In genomic region chr1:44675186-44675585, GRCh38 we compare ENCODE assay signal across 10 cellular contexts. TPM values are rescaled to one million over a fixed set of nuclear protein-coding genes. Genes with fewer than 3 reads are reported as not detected.
DNase-seq lines count a peak whose midpoint lies in the region; ATAC-seq, FAIRE-seq and TF ChIP-seq lines count a peak whose summit lies in the region.
"Had no signal": no experiment of that assay in that cellular context is flagged by ENCODE, and none has a peak within 500 bp of the region (broad histone marks: within the 10 kb centered on the region; RNA-seq: fewer than 3 reads in every experiment).

No MANE protein-coding gene starts in this region.

- no peaks in the 10 kb centered on the region for H3K9me3 ChIP-seq in iPS-18a (ENCODE audit: control insufficient read depth, low read depth, low read length)
- no peaks in the 10 kb centered on the region for H3K9me3 ChIP-seq in small intestine (ENCODE audit: control insufficient read depth, low read depth)

- H3K9me3 Mint-ChIP-seq in WTC11: no peaks in the 10 kb centered on the region

- WGBS in small intestine, 3 donors: 89 to 93% (median 91%) methylated on average over 7 of the region's 7 CpGs

- CTCF ChIA-PET in WTC11 (lab: Charles Lee): interaction anchor here (1.4 to 5.0 kb wide), 5 partner anchors 23 to 639 kb away, joined by 4 to 42 read pairs (median 6); no protein-coding TSS in a partner anchor

- no peak overlapping the region for H3K27ac ChIP-seq in iPS-18a (ENCODE audit: low read length)
- H3K27ac ChIP-seq in small intestine (ENCODE audit: low read depth in 1 of 2, low read length in 1 of 2): peak overlapping the region; percentile 93 to 97

- FAIRE-seq in small intestine (lab: Jason Lieb, UNC): no peak
- FAIRE-seq in RCC 7860 (lab: Jason Lieb, UNC): no peak

- peak overlapping the region; percentile 92 for H3K4me3 Mint-ChIP-seq in WTC11

- TF ChIP-seq CTCF in GM12875 (IDR thresholded peaks at IDR 0.05; ENCODE audit: borderline replicate concordance, insufficient read depth, low read depth, low read length): no peak
- TF ChIP-seq CTCF in WTC11 (IDR thresholded peaks at IDR 0.05): no peak

- no peak overlapping the region for H3K9ac ChIP-seq in iPS-18a (ENCODE audit: low read length)

- 0 out of 2 replicates have a peak, but pooled peaks cover 5% of the 10 kb centered on the region for H3K36me3 Mint-ChIP-seq in WTC11

- POLR2A ChIA-PET in WTC11 (lab: Charles Lee): no interaction called here

- H3K4me3 ChIP-seq in GM12875 (ENCODE audit: low read depth, low read length) (peak overlapping the region; percentile 63), iPS-18a (ENCODE audit: low read length) (peak overlapping the region; percentile 93), small intestine (ENCODE audit: low read depth in 1 of 2, low read length in 2 of 2) (no peak overlapping the region)

- no peaks in the 10 kb centered on the region for H3K36me3 ChIP-seq in iPS-18a (ENCODE audit: control insufficient read depth, low read depth, low read length)
- no peaks in the 10 kb centered on the region for H3K36me3 ChIP-seq in small intestine (ENCODE audit: control insufficient read depth in 2 of 2, insufficient read depth in 2 of 2, low read length in 2 of 2)

- H3K27ac Mint-ChIP-seq in WTC11: peak overlapping the region; percentile 55; the same call in 1 of the 2 replicates

- H3K27me3 ChIP-seq in iPS-18a (ENCODE audit: control insufficient read depth, insufficient read depth, low read length) (no peaks in the 10 kb centered on the region), small intestine (ENCODE audit: control insufficient read depth in 2 of 2, insufficient read depth in 2 of 2, low read length in 2 of 2) (no peaks in the 10 kb centered on the region)

- ATAC-seq in WTC11 (no peak), HG03378 (IDR thresholded peaks at IDR 0.05; ENCODE audit: unreplicated experiment) (no peak)

- H3K4me1 Mint-ChIP-seq in WTC11: peaks cover 23% of the 10 kb centered on the region

- DNase-seq in WTC11 (ENCODE audit: low spot score): no peak
- DNase-seq in small intestine: no peak
- DNase-seq in RCC 7860 (ENCODE audit: low spot score): no peak
- no peak for DNase-seq in NCI-H2171 treated with DMSO at 0.1 percent for 48 hours (lab: John Stamatoyannopoulos, UW)
- DNase-seq in 8988T: no peak

- H3K4me1 ChIP-seq in iPS-18a (ENCODE audit: control insufficient read depth, low read depth, low read length) (peaks cover 14% of the 10 kb centered on the region), small intestine (ENCODE audit: control insufficient read depth in 2 of 2, insufficient read depth in 1 of 2, low read depth in 1 of 2, low read length in 1 of 2) (peaks cover 11 to 14% of the 10 kb centered on the region in 2 donors)

- no peaks in the 10 kb centered on the region for H3K27me3 Mint-ChIP-seq in WTC11 (ENCODE audit: low read depth)

TF ChIP-seq in WTC11, 78 proteins besides CTCF, POLR2A, EP300 and RAD21:
- TF ChIP-seq ETV6 (CRISPR knock-in tag; IDR thresholded peaks at IDR 0.05) (no peak), USF2 (CRISPR knock-in tag; IDR thresholded peaks at IDR 0.05) (no peak), MAX (CRISPR knock-in tag; IDR thresholded peaks at IDR 0.05) (no peak)

RNA-seq across cellular contexts. Expression of gene ARMH1, which starts 0.7 kb away (rescaled TPM):
- 0.74 to 1.6 TPM (median 0.78 TPM) in 3 replicates for total RNA-seq in WTC11 (2021)
- 1 to 10 TPM; 2.7 to 6.5 (median 4.2) TPM for polyA plus RNA-seq in small intestine

RNA-seq across cellular contexts. Expression of gene TMEM53, which starts 0.9 kb away (rescaled TPM):
- 8.2 to 10.9 TPM (median 10.0 TPM) in 3 replicates for total RNA-seq in WTC11 (2021)
- polyA plus RNA-seq in small intestine: 10 to 100 TPM; 20.1 to 27.2 (median 25.4) TPM

RNA-seq across cellular contexts. Expression of gene RNU5D-1, which starts 55.8 kb away (rescaled TPM):
- not detected in 3 replicates for total RNA-seq in WTC11 (2021)
- not detected for polyA plus RNA-seq in small intestine
- total RNA-seq: M059J, subcutaneous adipose tissue had no signal

Comparison
In these comparisons a context has a peak if more than half of its experiments do, and no peak if none do; other contexts are left out.
1. H3K4me3 ChIP-seq: peak in GM12875 (single experiment) and iPS-18a (single experiment); none in small intestine (0 of 2).